9 cellular contexts compared by ENCODE assay signal in genomic region chr19:12163841-12164240, GRCh38. TPM values are rescaled to one million over a fixed set of nuclear protein-coding genes. Genes with fewer than 3 reads are reported as not detected.
DNase-seq lines count a peak whose midpoint lies in the region; ATAC-seq, FAIRE-seq and TF ChIP-seq lines count a peak whose summit lies in the region.
"Had no signal": no experiment of that assay in that cellular context is flagged by ENCODE, and none has a peak within 500 bp of the region (broad histone marks: within the 10 kb centered on the region; RNA-seq: fewer than 3 reads in every experiment).

No MANE protein-coding gene starts in this region.

- intact Hi-C loops in thyroid gland (cut with DNase I), result no loop called here

- H3K27me3 Mint-ChIP-seq in activated naive CD4-positive, alpha-beta T cell treated with anti-CD3 and anti-CD28 coated beads, Interleukin-2, amount 10 ng/mL, durations not matched to agents 7 days and 5 days, result no peaks in the 10 kb centered on the region
- H3K27me3 Mint-ChIP-seq in activated naive CD8-positive, alpha-beta T cell, result no peaks in the 10 kb centered on the region

- no peaks in the 10 kb centered on the region for H3K27me3 ChIP-seq in keratinocyte (ENCODE audit: control insufficient read depth, extremely low read depth, insufficient read depth, low read length)
- H3K27me3 ChIP-seq in thyroid gland, result no peaks in the 10 kb centered on the region

- dilution Hi-C loops in keratinocyte (cut with MboI; ENCODE audit: extremely low pct_ligation_motif_present, low sequenced_read_pairs), result no loop called here

- H3K4me1 ChIP-seq in keratinocyte (ENCODE audit: control insufficient read depth, extremely low read depth, insufficient read depth, low read length) (peaks cover 6% of the 10 kb centered on the region), thyroid gland (peaks cover 14 to 15% of the 10 kb centered on the region in 2 donors)

- H3K4me3 ChIP-seq in keratinocyte (ENCODE audit: control insufficient read depth in 2 of 3, extremely low read depth in 1 of 3, insufficient read depth in 2 of 3, low read depth in 1 of 3, low read length in 3 of 3), result peak overlapping the region; percentile 82 to 95 (median 93)
- H3K4me3 ChIP-seq in thyroid gland (replicated peaks in 1 of 3), result peak overlapping the region in 2 of 3 donors; percentile 68 to 80

- H3K27ac ChIP-seq in keratinocyte (ENCODE audit: control insufficient read depth, insufficient read depth, low read length), result peak overlapping the region; percentile 77
- H3K27ac ChIP-seq in thyroid gland, result peak overlapping the region; percentile 89 to 96 (median 96)

- H4K20me1 ChIP-seq in keratinocyte (ENCODE audit: control insufficient read depth, extremely low read depth, insufficient read depth, low read length), result no peaks in the 10 kb centered on the region

- DNase-seq in activated naive CD4-positive, alpha-beta T cell treated with anti-CD3 and anti-CD28 coated beads, Interleukin-2, amount 10 ng/mL, durations not matched to agents 7 days and 5 days, result no peak
- DNase-seq in activated naive CD4-positive, alpha-beta T cell treated with anti-CD3 and anti-CD28 coated beads, Interleukin-2, amount 50 U/mL, for 16 hours, result no peak
- DNase-seq in keratinocyte (ENCODE audit: low read depth, low spot score) (no peak), thyroid gland (no peak), T-helper 9 cell (no peak)
- no peak for DNase-seq in effector CD8-positive, alpha-beta T cell (lab: John Stamatoyannopoulos, UW)

- H3K4me1 Mint-ChIP-seq in activated naive CD4-positive, alpha-beta T cell treated with anti-CD3 and anti-CD28 coated beads, Interleukin-2, amount 10 ng/mL, durations not matched to agents 7 days and 5 days, result peaks cover 41% of the 10 kb centered on the region
- peaks cover 42% of the 10 kb centered on the region for H3K4me1 Mint-ChIP-seq in activated naive CD8-positive, alpha-beta T cell (ENCODE audit: low read depth)

- peaks cover 2 to 7% of the 10 kb centered on the region in 2 experiments for H3K36me3 ChIP-seq in keratinocyte (ENCODE audit: control insufficient read depth in 2 of 2, extremely low read depth in 1 of 2, insufficient read depth in 2 of 2, low read length in 2 of 2)
- H3K36me3 ChIP-seq in thyroid gland, result no peaks in the 10 kb centered on the region

- H3K79me2 ChIP-seq in keratinocyte (ENCODE audit: control insufficient read depth, insufficient read depth, low read length), result peaks cover 35% of the 10 kb centered on the region

- H3K4me3 Mint-ChIP-seq in activated naive CD4-positive, alpha-beta T cell treated with anti-CD3 and anti-CD28 coated beads, Interleukin-2, amount 10 ng/mL, durations not matched to agents 7 days and 5 days, result peak overlapping the region; percentile 88
- peak overlapping the region; percentile 100 for H3K4me3 Mint-ChIP-seq in activated naive CD8-positive, alpha-beta T cell

- no peak for ATAC-seq in HG02981 (IDR thresholded peaks at IDR 0.05; ENCODE audit: unreplicated experiment)

- no peaks in the 10 kb centered on the region for H3K9me3 Mint-ChIP-seq in activated naive CD4-positive, alpha-beta T cell treated with anti-CD3 and anti-CD28 coated beads, Interleukin-2, amount 10 ng/mL, durations not matched to agents 7 days and 5 days
- no peaks in the 10 kb centered on the region for H3K9me3 Mint-ChIP-seq in activated naive CD8-positive, alpha-beta T cell (ENCODE audit: low read depth)

- H3K9ac ChIP-seq in keratinocyte (ENCODE audit: control insufficient read depth, extremely low read depth, insufficient read depth, low read length), result peak overlapping the region; percentile 96

- FAIRE-seq in keratinocyte (lab: Jason Lieb, UNC), result no peak
- FAIRE-seq: islet of Langerhans had no signal

- CTCF ChIA-PET in activated naive CD4-positive, alpha-beta T cell treated with anti-CD3 and anti-CD28 coated beads, Interleukin-2, amount 10 ng/mL, durations not matched to agents 7 days and 5 days (lab: Charles Lee), result interaction anchor here (0.6 to 2.0 kb wide), 2 partner anchors 8 to 104 kb away, joined by 3 to 5 read pairs; no protein-coding TSS in a partner anchor

- H3K36me3 Mint-ChIP-seq in activated naive CD4-positive, alpha-beta T cell treated with anti-CD3 and anti-CD28 coated beads, Interleukin-2, amount 10 ng/mL, durations not matched to agents 7 days and 5 days, result peaks cover 38% of the 10 kb centered on the region
- H3K36me3 Mint-ChIP-seq in activated naive CD8-positive, alpha-beta T cell, result no peaks in the 10 kb centered on the region

- H3K27ac Mint-ChIP-seq in activated naive CD4-positive, alpha-beta T cell treated with anti-CD3 and anti-CD28 coated beads, Interleukin-2, amount 10 ng/mL, durations not matched to agents 7 days and 5 days, result peak overlapping the region; percentile 92
- H3K27ac Mint-ChIP-seq in activated naive CD8-positive, alpha-beta T cell, result peak overlapping the region; percentile 97

- H3K9me3 ChIP-seq in keratinocyte (ENCODE audit: control insufficient read depth, low read depth, low read length) (no peaks in the 10 kb centered on the region), thyroid gland (no peaks in the 10 kb centered on the region)

- no peak for TF ChIP-seq POLR2A in thyroid gland (IDR thresholded peaks at IDR 0.05)

- peak overlapping the region; percentile 77 for H3K4me2 ChIP-seq in keratinocyte (ENCODE audit: control insufficient read depth, extremely low read depth, insufficient read depth, low read depth, low read length)

- TF ChIP-seq CTCF in keratinocyte (optimal IDR thresholded peaks at IDR 0.05 in 1 of 3, IDR thresholded peaks at IDR 0.05 in 1 of 3, conservative IDR thresholded peaks at IDR 0.05 in 1 of 3; ENCODE audit: extremely low read depth in 1 of 3, insufficient read depth in 2 of 3, low read length in 3 of 3) (no peak), thyroid gland (IDR thresholded peaks at IDR 0.05) (no peak)

- H2AFZ ChIP-seq in keratinocyte (ENCODE audit: control insufficient read depth, low read length), result peak overlapping the region; percentile 82

- no peaks in the 10 kb centered on the region for H3K9me1 ChIP-seq in keratinocyte (ENCODE audit: control insufficient read depth, extremely low read depth, insufficient read depth, low read length)

- WGBS in thyroid gland, 2 donors, result 10 to 11% methylated on average over 2 of the region's 2 CpGs

RNA-seq across cellular contexts. Expression of gene ZNF136, which starts 0.9 kb away (rescaled TPM):
- 2.4 to 3.0 TPM (median 2.9 TPM) in 3 replicates for polyA plus RNA-seq in keratinocyte
- 4.3 TPM for polyA plus RNA-seq in keratinocyte (2011; ENCODE audit: low read depth)
- 1.2 and 2.3 TPM in 2 replicates for polyA plus RNA-seq in keratinocyte (2011; cell fraction: cytosol; rRNA removed)
- 5.8 and 6.5 TPM in 2 replicates for polyA plus RNA-seq in keratinocyte (2011; cell fraction: nucleus; rRNA removed)
- polyA plus RNA-seq in keratinocyte (2012; ENCODE audit: low replicate concordance), result 2.4 TPM in 2 replicates
- polyA minus RNA-seq in keratinocyte, result 1.6 to 4.2 TPM (median 3.1 TPM) in 3 replicates
- polyA minus RNA-seq in keratinocyte (2011; cell fraction: cytosol; rRNA and poly(A)+ RNA removed), result 2.7 TPM
- 3.7 and 9.2 TPM in 2 replicates for polyA minus RNA-seq in keratinocyte (2011; cell fraction: nucleus; rRNA and poly(A)+ RNA removed)
- 10 to 100 TPM; 17.6 to 30.2 (median 19.1) TPM for total RNA-seq in thyroid gland

RNA-seq across cellular contexts. Expression of gene ZNF625, which starts 7.3 kb away (rescaled TPM):
- 1.9 to 2.5 TPM (median 2.3 TPM) in 3 replicates for polyA plus RNA-seq in keratinocyte
- polyA plus RNA-seq in keratinocyte (2011; ENCODE audit: low read depth), result 5.1 TPM
- 0.69 and 1.7 TPM in 2 replicates for polyA plus RNA-seq in keratinocyte (2011; cell fraction: cytosol; rRNA removed)
- polyA plus RNA-seq in keratinocyte (2011; cell fraction: nucleus; rRNA removed), result 3.4 and 3.6 TPM in 2 replicates
- 1.6 and 1.9 TPM in 2 replicates for polyA plus RNA-seq in keratinocyte (2012; ENCODE audit: low replicate concordance)
- polyA minus RNA-seq in keratinocyte, result 2.8 to 6.8 TPM (median 6.4 TPM) in 3 replicates
- polyA minus RNA-seq in keratinocyte (2011; cell fraction: cytosol; rRNA and poly(A)+ RNA removed), result 4.0 TPM
- polyA minus RNA-seq in keratinocyte (2011; cell fraction: nucleus; rRNA and poly(A)+ RNA removed), result 4.5 and 9.5 TPM in 2 replicates
- 10 to 100 TPM in 3 of 4 donors, 1 to 10 TPM in 1; 5.5 to 12.2 (median 11.5) TPM for total RNA-seq in thyroid gland

RNA-seq across cellular contexts. Expression of gene ZNF20, which starts 23.7 kb away (rescaled TPM):
- 1.6 to 3.4 TPM (median 2.4 TPM) in 3 replicates for polyA plus RNA-seq in keratinocyte
- 1.4 TPM for polyA plus RNA-seq in keratinocyte (2011; ENCODE audit: low read depth)
- 0.48 and 1.8 TPM in 2 replicates for polyA plus RNA-seq in keratinocyte (2011; cell fraction: cytosol; rRNA removed)
- 2.7 TPM in 2 replicates for polyA plus RNA-seq in keratinocyte (2011; cell fraction: nucleus; rRNA removed)
- 1.6 and 4.1 TPM in 2 replicates for polyA plus RNA-seq in keratinocyte (2012; ENCODE audit: low replicate concordance)
- polyA minus RNA-seq in keratinocyte, result 1.8 to 4.2 TPM (median 3.4 TPM) in 3 replicates
- 3.6 TPM for polyA minus RNA-seq in keratinocyte (2011; cell fraction: cytosol; rRNA and poly(A)+ RNA removed)
- 4.0 and 4.2 TPM in 2 replicates for polyA minus RNA-seq in keratinocyte (2011; cell fraction: nucleus; rRNA and poly(A)+ RNA removed)
- total RNA-seq in thyroid gland, result 1 to 10 TPM; 5.2 to 7.5 (median 6.2) TPM
